16 cellular contexts compared by ENCODE assay signal in the genomic region with DNA sequence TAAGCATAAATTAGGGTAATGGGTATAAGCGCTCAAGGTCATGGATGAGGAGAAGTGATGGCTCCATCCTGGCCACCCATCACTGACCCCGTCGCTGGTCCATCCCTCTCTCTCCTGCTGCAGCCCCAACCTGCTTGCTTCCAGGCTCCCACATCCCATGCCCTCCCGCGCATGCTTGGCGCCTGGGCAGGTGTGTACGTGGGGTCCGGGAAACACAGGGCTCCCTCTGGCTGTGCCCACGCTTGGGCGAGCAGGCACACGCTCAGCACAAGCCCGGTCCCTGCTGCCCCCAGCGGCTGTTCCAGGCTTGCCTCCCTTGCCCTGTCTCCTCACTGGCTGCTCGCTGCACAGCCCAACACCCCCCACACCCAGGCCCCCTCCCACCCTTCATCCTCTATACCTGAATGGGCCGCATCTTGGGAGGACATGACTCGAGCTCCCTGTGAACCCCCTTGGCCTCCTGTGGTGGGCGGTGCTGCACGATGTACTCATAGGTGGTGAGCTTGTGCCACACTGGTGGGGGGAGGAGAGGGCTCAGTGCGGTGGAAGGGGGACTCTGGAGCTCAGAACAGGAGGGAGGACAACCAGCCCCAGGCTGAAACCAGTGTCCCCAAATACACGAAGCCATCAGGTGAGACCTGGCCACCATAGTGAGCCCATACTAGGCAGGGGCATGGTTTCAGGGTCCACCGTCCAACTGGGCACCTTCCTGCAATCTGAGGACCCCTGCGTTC. TPM values are rescaled to one million over a fixed set of nuclear protein-coding genes. Genes with fewer than 3 reads are reported as not detected.
DNase-seq lines count a peak whose midpoint lies in the region; TF ChIP-seq lines count a peak whose summit lies in the region.
"Had no signal": no experiment of that assay in that cellular context is flagged by ENCODE, and none has a peak within 500 bp of the region (broad histone marks: within the 10 kb centered on the region; RNA-seq: fewer than 3 reads in every experiment).

No MANE protein-coding gene starts in this region.

- DNase-seq in NCI-H526 (lab: John Stamatoyannopoulos, UW) (peak; percentile 41 to 75), NCI-H526 treated with DMSO at 0.1 percent for 48 hours (lab: John Stamatoyannopoulos, UW) (no peak), RPMI8226 (peak; percentile 54), kidney epithelial cell (ENCODE audit: low read depth) (no peak), suprapubic skin (ENCODE audit: low spot score in 2 of 2) (peak in 1 of 2 donors; percentile 72), ascending aorta (ENCODE audit: low spot score in 2 of 2) (no peak), NCI-H510A (lab: John Stamatoyannopoulos, UW) (no peak), dorsolateral prefrontal cortex (no peak)
- DNase-seq: activated CD4-positive, alpha-beta T cell treated with anti-CD3 and anti-CD28 coated beads for 1 hour; activated naive CD4-positive, alpha-beta T cell treated with anti-CD3 and anti-CD28 coated beads, Interleukin-2, amount 10 ng/mL, durations not matched to agents 7 days and 5 days; CD4-positive, alpha-beta T cell; effector CD8-positive, alpha-beta T cell; NCI-H774; T-helper 2 cell had no signal

- intact Hi-C loops in ascending aorta (cut with DNase I) = loop anchor here (10.0 kb wide), 1 partner anchor 113 kb away; no protein-coding TSS in a partner anchor
- intact Hi-C loops in dorsolateral prefrontal cortex (cut with DNase I) = loop anchor here in 1 of 2 donors (5.0 kb wide), 1 partner anchor 36 kb away; no protein-coding TSS in a partner anchor

- no peak for TF ChIP-seq EP300 in suprapubic skin (IDR thresholded peaks at IDR 0.05)

- peak overlapping the region; percentile 85 for H3K27ac ChIP-seq in suprapubic skin
- H3K27ac ChIP-seq in ascending aorta = no peak overlapping the region
- peak overlapping the region in 6 of 59 donors; percentile 5 to 57 (median 18) for H3K27ac ChIP-seq in dorsolateral prefrontal cortex

- no peaks in the 10 kb centered on the region for H3K36me3 ChIP-seq in kidney epithelial cell (ENCODE audit: control insufficient read depth, insufficient read depth, low read length)
- H3K36me3 ChIP-seq in suprapubic skin = no peaks in the 10 kb centered on the region
- H3K36me3 ChIP-seq in ascending aorta = no peaks in the 10 kb centered on the region
- H3K36me3 ChIP-seq: pancreas had no signal

- TF ChIP-seq POLR2A in suprapubic skin (IDR thresholded peaks at IDR 0.05) = no peak

- H3K9me3 ChIP-seq in suprapubic skin = no peaks in the 10 kb centered on the region
- no peaks in the 10 kb centered on the region for H3K9me3 ChIP-seq in ascending aorta
- H3K9me3 ChIP-seq: pancreas had no signal

- H3K4me1 ChIP-seq in suprapubic skin (peaks cover 78% of the 10 kb centered on the region), ascending aorta (peaks cover 14 to 28% of the 10 kb centered on the region in 2 donors)

- peak; percentile 77 for TF ChIP-seq CTCF in kidney epithelial cell (IDR thresholded peaks at IDR 0.05; ENCODE audit: insufficient read depth, low read length, poor library complexity, severe bottlenecking)
- peak in 1 of 2 donors; percentile 51 for TF ChIP-seq CTCF in suprapubic skin (IDR thresholded peaks at IDR 0.05)
- no peak for TF ChIP-seq CTCF in ascending aorta (IDR thresholded peaks at IDR 0.05)
- no peak for TF ChIP-seq CTCF in dorsolateral prefrontal cortex (IDR thresholded peaks at IDR 0.05 in 54 of 56, conservative IDR thresholded peaks at IDR 0.05 in 2 of 56; ENCODE audit: low read depth in 1 of 56, partially characterized antibody in 56 of 56)

- 68% methylated on average over 8 of the region's 22 CpGs for WGBS in suprapubic skin

- H3K4me3 ChIP-seq in kidney epithelial cell (ENCODE audit: low read depth, low read length) (no peak overlapping the region), suprapubic skin (no peak overlapping the region), ascending aorta (no peak overlapping the region), dorsolateral prefrontal cortex (no peak overlapping the region)
- H3K4me3 ChIP-seq: pancreas had no signal

- H3K27me3 ChIP-seq in kidney epithelial cell (ENCODE audit: control insufficient read depth, insufficient read depth, low read length) (peaks cover 51% of the 10 kb centered on the region), suprapubic skin (no peaks in the 10 kb centered on the region), ascending aorta (peaks cover 14% of the 10 kb centered on the region), dorsolateral prefrontal cortex (peaks cover 0 to 7% (median 0%) of the 10 kb centered on the region in 45 donors)
- H3K27me3 ChIP-seq: pancreas had no signal

RNA-seq across cellular contexts. Expression of a gene that starts 4.7 kb away (rescaled TPM):
- 0.46 and 1.4 TPM in 2 replicates for total RNA-seq in kidney epithelial cell
- 100 to 1,000 TPM in 3 of 4 donors, 10 to 100 TPM in 1; 47.6 to 182 (median 121) TPM for total RNA-seq in suprapubic skin
- total RNA-seq in ascending aorta = 2.8 TPM
- total RNA-seq in dorsolateral prefrontal cortex = 100 to 1,000 TPM in 32 of 120 experiments, 10 to 100 TPM in 88; 25.3 to 256 (median 73.1) TPM
- total RNA-seq: CD4-positive, alpha-beta T cell had no signal

RNA-seq across cellular contexts. Expression of a gene that starts 18.3 kb away (rescaled TPM):
- total RNA-seq in kidney epithelial cell (9.5 and 11.3 TPM in 2 replicates), suprapubic skin (10 to 100 TPM; 14.0 to 31.0 (median 23.8) TPM), ascending aorta (82.7 TPM), dorsolateral prefrontal cortex (10 to 100 TPM in 81 of 120 experiments, 1 to 10 TPM in 39; 5.3 to 22.6 (median 11.7) TPM)

RNA-seq across cellular contexts. Expression of a gene that starts 32.9 kb away (rescaled TPM):
- 0.96 and 5.8 TPM in 2 replicates for total RNA-seq in kidney epithelial cell
- total RNA-seq in suprapubic skin = 100 to 1,000 TPM in 1 of 4 donors, 10 to 100 TPM in 3; 45.6 to 164 (median 69.1) TPM
- total RNA-seq in ascending aorta = 2.4 TPM
- 10 to 100 TPM in 24 of 120 experiments, 1 to 10 TPM in 89, under 1 TPM in 7; 0.58 to 24.5 (median 6.2) TPM for total RNA-seq in dorsolateral prefrontal cortex
- total RNA-seq: CD4-positive, alpha-beta T cell; glomerular endothelial cell had no signal

Comparison
In these comparisons a context has a peak if more than half of its experiments do, and no peak if none do; other contexts are left out.
1. DNase-seq: peak in NCI-H526 (2 of 2) and RPMI8226 (single experiment); none in NCI-H526 treated with DMSO at 0.1 percent for 48 hours (single experiment), kidney epithelial cell (single experiment), ascending aorta (0 of 2), NCI-H510A (single experiment) and dorsolateral prefrontal cortex (0 of 10).